In genomic region chr22:21457023-21457787, GRCh38 we compare ENCODE assay signal across 1 cellular context.
TF ChIP-seq lines count a peak whose summit lies in the region.

No MANE protein-coding gene starts in this region.

TF ChIP-seq in HepG2, 621 proteins besides CTCF, POLR2A, EP300 and RAD21 (continued from another document and continues in another):
- TF ChIP-seq ZNF850 (CRISPR knock-in tag; conservative IDR thresholded peaks at IDR 0.05) (no peak), MXD4 (CRISPR knock-in tag; IDR thresholded peaks at IDR 0.05) (0 out of 2 replicates have a peak, but pooled peaks have one; percentile 18), ZNF234 (CRISPR knock-in tag; conservative IDR thresholded peaks at IDR 0.05) (no peak), POGZ (CRISPR knock-in tag; IDR thresholded peaks at IDR 0.05) (no peak), HIVEP1 (CRISPR knock-in tag; IDR thresholded peaks at IDR 0.05) (no peak), ZNF570 (CRISPR knock-in tag; IDR thresholded peaks at IDR 0.05; ENCODE audit: borderline replicate concordance) (no peak), KMT2A (CRISPR knock-in tag; IDR thresholded peaks at IDR 0.05) (0 out of 2 replicates have a peak, but pooled peaks have one; percentile 18), ZNF326 (CRISPR knock-in tag; IDR thresholded peaks at IDR 0.05; ENCODE audit: borderline replicate concordance) (no peak), CC2D1A (CRISPR knock-in tag; IDR thresholded peaks at IDR 0.05) (no peak), ZNF224 (CRISPR knock-in tag; IDR thresholded peaks at IDR 0.05) (peak; percentile 81; the same call in 1 of the 2 replicates), TOPORS (CRISPR knock-in tag; IDR thresholded peaks at IDR 0.05) (no peak), PRDM15 (CRISPR knock-in tag; IDR thresholded peaks at IDR 0.05) (no peak), HNF4A (CRISPR knock-in tag; IDR thresholded peaks at IDR 0.05) (peak; percentile 75), GZF1 (CRISPR knock-in tag; IDR thresholded peaks at IDR 0.05) (no peak), ZNF414 (CRISPR knock-in tag; IDR thresholded peaks at IDR 0.05) (peak; percentile 79), HMG20B (CRISPR knock-in tag; conservative IDR thresholded peaks at IDR 0.05) (no peak), ZSCAN31 (CRISPR knock-in tag; IDR thresholded peaks at IDR 0.05; ENCODE audit: low read depth) (no peak), NFIC (IDR thresholded peaks at IDR 0.05; ENCODE audit: low read length) (no peak), ZNF350 (CRISPR knock-in tag; IDR thresholded peaks at IDR 0.05; ENCODE audit: borderline replicate concordance, low read depth) (peak; percentile 70; the same call in 1 of the 2 replicates), FOXA1 (IDR thresholded peaks at IDR 0.05) (peak; percentile 71), FOXA1 (CRISPR knock-in tag; IDR thresholded peaks at IDR 0.05) (peak; percentile 97), NR1H2 (CRISPR knock-in tag; IDR thresholded peaks at IDR 0.05; ENCODE audit: borderline replicate concordance, low read depth) (no peak), SUZ12 (IDR thresholded peaks at IDR 0.05; ENCODE audit: low read depth, low read length) (no peak), SRY (CRISPR knock-in tag; IDR thresholded peaks at IDR 0.05) (no peak), HNRNPL (IDR thresholded peaks at IDR 0.05; ENCODE audit: low read depth, low read length) (no peak), RXRA (CRISPR knock-in tag; IDR thresholded peaks at IDR 0.05) (peak; percentile 55; the same call in 1 of the 2 replicates), ZFX (CRISPR knock-in tag; IDR thresholded peaks at IDR 0.05; ENCODE audit: low read depth) (peak; percentile 67), ZFP82 (CRISPR knock-in tag; IDR thresholded peaks at IDR 0.05; ENCODE audit: borderline replicate concordance) (no peak), RNF2 (conservative IDR thresholded peaks at IDR 0.05; ENCODE audit: low read depth) (no peak), ZBTB38 (CRISPR knock-in tag; IDR thresholded peaks at IDR 0.05) (no peak; the same call in 1 of the 2 replicates), PHF5A (CRISPR knock-in tag; IDR thresholded peaks at IDR 0.05; ENCODE audit: low read depth, unreplicated experiment) (no peak), ZNF136 (CRISPR knock-in tag; IDR thresholded peaks at IDR 0.05; ENCODE audit: low read depth) (no peak), ONECUT2 (CRISPR knock-in tag; IDR thresholded peaks at IDR 0.05) (peak; percentile 90), ZNF337 (CRISPR knock-in tag; IDR thresholded peaks at IDR 0.05; ENCODE audit: borderline replicate concordance, low read depth) (no peak), ZNF878 (CRISPR knock-in tag; IDR thresholded peaks at IDR 0.05) (no peak; the same call in 1 of the 2 replicates), SALL1 (CRISPR knock-in tag; IDR thresholded peaks at IDR 0.05) (peak; percentile 79), POLR2AphosphoS5 (IDR thresholded peaks at IDR 0.05; ENCODE audit: low read depth, low read length) (no peak), ZNF691 (CRISPR knock-in tag; IDR thresholded peaks at IDR 0.05; ENCODE audit: borderline replicate concordance, low read depth) (peak; percentile 86; the same call in 1 of the 2 replicates)
- TF ChIP-seq, protein P1, sequence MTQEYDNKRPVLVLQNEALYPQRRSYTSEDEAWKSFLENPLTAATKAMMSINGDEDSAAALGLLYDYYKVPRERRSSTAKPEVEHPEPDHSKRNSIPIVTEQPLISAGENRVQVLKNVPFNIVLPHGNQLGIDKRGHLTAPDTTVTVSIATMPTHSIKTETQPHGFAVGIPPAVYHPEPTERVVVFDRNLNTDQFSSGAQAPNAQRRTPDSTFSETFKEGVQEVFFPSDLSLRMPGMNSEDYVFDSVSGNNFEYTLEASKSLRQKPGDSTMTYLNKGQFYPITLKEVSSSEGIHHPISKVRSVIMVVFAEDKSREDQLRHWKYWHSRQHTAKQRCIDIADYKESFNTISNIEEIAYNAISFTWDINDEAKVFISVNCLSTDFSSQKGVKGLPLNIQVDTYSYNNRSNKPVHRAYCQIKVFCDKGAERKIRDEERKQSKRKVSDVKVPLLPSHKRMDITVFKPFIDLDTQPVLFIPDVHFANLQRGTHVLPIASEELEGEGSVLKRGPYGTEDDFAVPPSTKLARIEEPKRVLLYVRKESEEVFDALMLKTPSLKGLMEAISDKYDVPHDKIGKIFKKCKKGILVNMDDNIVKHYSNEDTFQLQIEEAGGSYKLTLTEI (CRISPR knock-in tag; conservative IDR thresholded peaks at IDR 0.05): no peak
- TF ChIP-seq, protein P2, sequence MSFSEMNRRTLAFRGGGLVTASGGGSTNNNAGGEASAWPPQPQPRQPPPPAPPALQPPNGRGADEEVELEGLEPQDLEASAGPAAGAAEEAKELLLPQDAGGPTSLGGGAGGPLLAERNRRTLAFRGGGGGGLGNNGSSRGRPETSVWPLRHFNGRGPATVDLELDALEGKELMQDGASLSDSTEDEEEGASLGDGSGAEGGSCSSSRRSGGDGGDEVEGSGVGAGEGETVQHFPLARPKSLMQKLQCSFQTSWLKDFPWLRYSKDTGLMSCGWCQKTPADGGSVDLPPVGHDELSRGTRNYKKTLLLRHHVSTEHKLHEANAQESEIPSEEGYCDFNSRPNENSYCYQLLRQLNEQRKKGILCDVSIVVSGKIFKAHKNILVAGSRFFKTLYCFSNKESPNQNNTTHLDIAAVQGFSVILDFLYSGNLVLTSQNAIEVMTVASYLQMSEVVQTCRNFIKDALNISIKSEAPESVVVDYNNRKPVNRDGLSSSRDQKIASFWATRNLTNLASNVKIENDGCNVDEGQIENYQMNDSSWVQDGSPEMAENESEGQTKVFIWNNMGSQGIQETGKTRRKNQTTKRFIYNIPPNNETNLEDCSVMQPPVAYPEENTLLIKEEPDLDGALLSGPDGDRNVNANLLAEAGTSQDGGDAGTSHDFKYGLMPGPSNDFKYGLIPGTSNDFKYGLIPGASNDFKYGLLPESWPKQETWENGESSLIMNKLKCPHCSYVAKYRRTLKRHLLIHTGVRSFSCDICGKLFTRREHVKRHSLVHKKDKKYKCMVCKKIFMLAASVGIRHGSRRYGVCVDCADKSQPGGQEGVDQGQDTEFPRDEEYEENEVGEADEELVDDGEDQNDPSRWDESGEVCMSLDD (CRISPR knock-in tag; IDR thresholded peaks at IDR 0.05; ENCODE audit: borderline replicate concordance): peak; percentile 70; the same call in 1 of the 2 replicates
- TF ChIP-seq, protein P3, sequence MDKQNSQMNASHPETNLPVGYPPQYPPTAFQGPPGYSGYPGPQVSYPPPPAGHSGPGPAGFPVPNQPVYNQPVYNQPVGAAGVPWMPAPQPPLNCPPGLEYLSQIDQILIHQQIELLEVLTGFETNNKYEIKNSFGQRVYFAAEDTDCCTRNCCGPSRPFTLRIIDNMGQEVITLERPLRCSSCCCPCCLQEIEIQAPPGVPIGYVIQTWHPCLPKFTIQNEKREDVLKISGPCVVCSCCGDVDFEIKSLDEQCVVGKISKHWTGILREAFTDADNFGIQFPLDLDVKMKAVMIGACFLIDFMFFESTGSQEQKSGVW (CRISPR knock-in tag; IDR thresholded peaks at IDR 0.05; ENCODE audit: borderline replicate concordance): no peak
- TF ChIP-seq, protein P4, sequence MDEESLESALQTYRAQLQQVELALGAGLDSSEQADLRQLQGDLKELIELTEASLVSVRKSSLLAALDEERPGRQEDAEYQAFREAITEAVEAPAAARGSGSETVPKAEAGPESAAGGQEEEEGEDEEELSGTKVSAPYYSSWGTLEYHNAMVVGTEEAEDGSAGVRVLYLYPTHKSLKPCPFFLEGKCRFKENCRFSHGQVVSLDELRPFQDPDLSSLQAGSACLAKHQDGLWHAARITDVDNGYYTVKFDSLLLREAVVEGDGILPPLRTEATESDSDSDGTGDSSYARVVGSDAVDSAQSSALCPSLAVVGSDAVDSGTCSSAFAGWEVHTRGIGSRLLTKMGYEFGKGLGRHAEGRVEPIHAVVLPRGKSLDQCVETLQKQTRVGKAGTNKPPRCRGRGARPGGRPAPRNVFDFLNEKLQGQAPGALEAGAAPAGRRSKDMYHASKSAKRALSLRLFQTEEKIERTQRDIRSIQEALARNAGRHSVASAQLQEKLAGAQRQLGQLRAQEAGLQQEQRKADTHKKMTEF (CRISPR knock-in tag; IDR thresholded peaks at IDR 0.05): no peak
- TF ChIP-seq, protein P5, sequence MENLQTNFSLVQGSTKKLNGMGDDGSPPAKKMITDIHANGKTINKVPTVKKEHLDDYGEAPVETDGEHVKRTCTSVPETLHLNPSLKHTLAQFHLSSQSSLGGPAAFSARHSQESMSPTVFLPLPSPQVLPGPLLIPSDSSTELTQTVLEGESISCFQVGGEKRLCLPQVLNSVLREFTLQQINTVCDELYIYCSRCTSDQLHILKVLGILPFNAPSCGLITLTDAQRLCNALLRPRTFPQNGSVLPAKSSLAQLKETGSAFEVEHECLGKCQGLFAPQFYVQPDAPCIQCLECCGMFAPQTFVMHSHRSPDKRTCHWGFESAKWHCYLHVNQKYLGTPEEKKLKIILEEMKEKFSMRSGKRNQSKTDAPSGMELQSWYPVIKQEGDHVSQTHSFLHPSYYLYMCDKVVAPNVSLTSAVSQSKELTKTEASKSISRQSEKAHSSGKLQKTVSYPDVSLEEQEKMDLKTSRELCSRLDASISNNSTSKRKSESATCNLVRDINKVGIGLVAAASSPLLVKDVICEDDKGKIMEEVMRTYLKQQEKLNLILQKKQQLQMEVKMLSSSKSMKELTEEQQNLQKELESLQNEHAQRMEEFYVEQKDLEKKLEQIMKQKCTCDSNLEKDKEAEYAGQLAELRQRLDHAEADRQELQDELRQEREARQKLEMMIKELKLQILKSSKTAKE (CRISPR knock-in tag; IDR thresholded peaks at IDR 0.05; ENCODE audit: borderline replicate concordance): 0 out of 2 replicates have a peak, but pooled peaks have one; percentile 61
- TF ChIP-seq, protein P6, sequence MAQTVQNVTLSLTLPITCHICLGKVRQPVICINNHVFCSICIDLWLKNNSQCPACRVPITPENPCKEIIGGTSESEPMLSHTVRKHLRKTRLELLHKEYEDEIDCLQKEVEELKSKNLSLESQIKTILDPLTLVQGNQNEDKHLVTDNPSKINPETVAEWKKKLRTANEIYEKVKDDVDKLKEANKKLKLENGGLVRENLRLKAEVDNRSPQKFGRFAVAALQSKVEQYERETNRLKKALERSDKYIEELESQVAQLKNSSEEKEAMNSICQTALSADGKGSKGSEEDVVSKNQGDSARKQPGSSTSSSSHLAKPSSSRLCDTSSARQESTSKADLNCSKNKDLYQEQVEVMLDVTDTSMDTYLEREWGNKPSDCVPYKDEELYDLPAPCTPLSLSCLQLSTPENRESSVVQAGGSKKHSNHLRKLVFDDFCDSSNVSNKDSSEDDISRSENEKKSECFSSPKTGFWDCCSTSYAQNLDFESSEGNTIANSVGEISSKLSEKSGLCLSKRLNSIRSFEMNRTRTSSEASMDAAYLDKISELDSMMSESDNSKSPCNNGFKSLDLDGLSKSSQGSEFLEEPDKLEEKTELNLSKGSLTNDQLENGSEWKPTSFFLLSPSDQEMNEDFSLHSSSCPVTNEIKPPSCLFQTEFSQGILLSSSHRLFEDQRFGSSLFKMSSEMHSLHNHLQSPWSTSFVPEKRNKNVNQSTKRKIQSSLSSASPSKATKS (CRISPR knock-in tag; IDR thresholded peaks at IDR 0.05): no peak
- TF ChIP-seq, protein P7, sequence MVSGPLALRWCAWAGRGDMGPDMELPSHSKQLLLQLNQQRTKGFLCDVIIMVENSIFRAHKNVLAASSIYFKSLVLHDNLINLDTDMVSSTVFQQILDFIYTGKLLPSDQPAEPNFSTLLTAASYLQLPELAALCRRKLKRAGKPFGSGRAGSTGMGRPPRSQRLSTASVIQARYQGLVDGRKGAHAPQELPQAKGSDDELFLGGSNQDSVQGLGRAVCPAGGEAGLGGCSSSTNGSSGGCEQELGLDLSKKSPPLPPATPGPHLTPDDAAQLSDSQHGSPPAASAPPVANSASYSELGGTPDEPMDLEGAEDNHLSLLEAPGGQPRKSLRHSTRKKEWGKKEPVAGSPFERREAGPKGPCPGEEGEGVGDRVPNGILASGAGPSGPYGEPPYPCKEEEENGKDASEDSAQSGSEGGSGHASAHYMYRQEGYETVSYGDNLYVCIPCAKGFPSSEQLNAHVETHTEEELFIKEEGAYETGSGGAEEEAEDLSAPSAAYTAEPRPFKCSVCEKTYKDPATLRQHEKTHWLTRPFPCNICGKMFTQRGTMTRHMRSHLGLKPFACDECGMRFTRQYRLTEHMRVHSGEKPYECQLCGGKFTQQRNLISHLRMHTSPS (CRISPR knock-in tag; IDR thresholded peaks at IDR 0.05; ENCODE audit: low read depth): no peak
- TF ChIP-seq, protein P8, sequence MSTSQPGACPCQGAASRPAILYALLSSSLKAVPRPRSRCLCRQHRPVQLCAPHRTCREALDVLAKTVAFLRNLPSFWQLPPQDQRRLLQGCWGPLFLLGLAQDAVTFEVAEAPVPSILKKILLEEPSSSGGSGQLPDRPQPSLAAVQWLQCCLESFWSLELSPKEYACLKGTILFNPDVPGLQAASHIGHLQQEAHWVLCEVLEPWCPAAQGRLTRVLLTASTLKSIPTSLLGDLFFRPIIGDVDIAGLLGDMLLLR (CRISPR knock-in tag; IDR thresholded peaks at IDR 0.05): no peak
